8 cellular contexts compared by ENCODE assay signal in genomic region chr21:39347537-39347936, GRCh38. TPM values are rescaled to one million over a fixed set of nuclear protein-coding genes. Genes with fewer than 3 reads are reported as not detected.
DNase-seq lines count a peak whose midpoint lies in the region; ATAC-seq and TF ChIP-seq lines count a peak whose summit lies in the region.

No MANE protein-coding gene starts in this region.

- peak overlapping the region; percentile 53 to 90 (median 80) for H3K4me3 ChIP-seq in heart right ventricle
- peak overlapping the region; percentile 89 for H3K4me3 ChIP-seq in astrocyte of the cerebellum (ENCODE audit: low read depth, low read length)
- peak overlapping the region; percentile 94 for H3K4me3 ChIP-seq in urinary bladder (ENCODE audit: low read depth, low read length)

- TF ChIP-seq CTCF in heart right ventricle (IDR thresholded peaks at IDR 0.05) (no peak), astrocyte of the cerebellum (IDR thresholded peaks at IDR 0.05; ENCODE audit: low read depth, low read length, missing control alignments) (no peak)

- in situ Hi-C loops in astrocyte of the cerebellum (cut with HindIII; ENCODE audit: low sequenced_read_pairs), result loop anchor here (5.0 kb wide), 1 partner anchor 35 kb away; the partner anchor contains the start of gene BRWD1

- intact Hi-C loops in heart right ventricle (cut with DNase I), result loop anchor here in 5 of 10 donors (2.0 to 5.0 kb wide), 4 partner anchors 35 to 41 kb away; partner anchors contain the start of gene BRWD1 (in 1 of the 5)
- intact Hi-C loops in left cardiac atrium (cut with DNase I), result loop anchor here in 1 of 2 donors (5.0 kb wide), 2 partner anchors 35 to 40 kb away; partner anchors contain the start of gene BRWD1

- ATAC-seq in heart right ventricle, result no peak
- no peak for ATAC-seq in left cardiac atrium
- ATAC-seq in GM18519 (IDR thresholded peaks at IDR 0.05; ENCODE audit: low FRiP score, unreplicated experiment), result no peak

- H3K4me1 ChIP-seq in heart right ventricle (peaks cover 2 to 44% (median 32%) of the 10 kb centered on the region in 9 donors), urinary bladder (ENCODE audit: insufficient read depth) (no peaks in the 10 kb centered on the region)

- H3K27me3 ChIP-seq in heart right ventricle, result no peaks in the 10 kb centered on the region

- no peak for DNase-seq in heart right ventricle
- no peak for DNase-seq in left cardiac atrium
- DNase-seq in astrocyte of the cerebellum (ENCODE audit: low read depth), result no peak
- DNase-seq in lung microvascular endothelial cell (ENCODE audit: low read depth in 2 of 2), result peak; percentile 7 to 9
- DNase-seq in NCI-H446 treated with DMSO at 0.1 percent for 48 hours (lab: John Stamatoyannopoulos, UW), result no peak
- DNase-seq in hepatic stellate cell (ENCODE audit: low spot score), result no peak

- no peaks in the 10 kb centered on the region for H3K9me3 ChIP-seq in heart right ventricle

- H3K27ac ChIP-seq in heart right ventricle, result peak overlapping the region in 8 of 10 donors; percentile 6 to 97 (median 93)
- no peak overlapping the region for H3K27ac ChIP-seq in urinary bladder (ENCODE audit: low read depth)

- 8 to 13% methylated on average over 10 of the region's 10 CpGs for WGBS in heart right ventricle, 2 donors
- 8% methylated on average over 10 of the region's 10 CpGs for WGBS in urinary bladder

- H3K36me3 ChIP-seq in heart right ventricle, result peaks cover 0 to 44% (median 16%) of the 10 kb centered on the region in 9 donors
- H3K36me3 ChIP-seq in urinary bladder (ENCODE audit: insufficient read depth), result peaks cover 5% of the 10 kb centered on the region

RNA-seq across cellular contexts. Expression of gene HMGN1, which starts 1.4 kb away (rescaled TPM):
- 10 to 100 TPM; 49.4 to 73.6 (median 59.3) TPM for total RNA-seq in heart right ventricle
- 10 to 100 TPM; 46.2 to 79.0 TPM for polyA plus RNA-seq in heart right ventricle
- 10 to 100 TPM; 73.2 to 78.2 TPM for total RNA-seq in left cardiac atrium
- total RNA-seq in lung microvascular endothelial cell, result 160 and 189 TPM in 2 replicates
- total RNA-seq in urinary bladder, result 239 TPM
- 108 TPM for polyA plus RNA-seq in urinary bladder

RNA-seq across cellular contexts. Expression of gene BRWD1, which starts 34.1 kb away (rescaled TPM):
- total RNA-seq in heart right ventricle (10 to 100 TPM; 30.2 to 38.8 (median 34.6) TPM), left cardiac atrium (10 to 100 TPM; 24.5 to 32.0 TPM), lung microvascular endothelial cell (33.8 and 51.2 TPM in 2 replicates), urinary bladder (195 TPM)
- polyA plus RNA-seq in heart right ventricle (10 to 100 TPM in 1 of 2 donors, 1 to 10 TPM in 1; 8.5 to 12.7 TPM), urinary bladder (19.5 TPM)

Comparison
In these comparisons a context has a peak if more than half of its experiments do, and no peak if none do; other contexts are left out.
1. DNase-seq: peak in lung microvascular endothelial cell (2 of 2); none in heart right ventricle (0 of 2), left cardiac atrium (single experiment), astrocyte of the cerebellum (single experiment), NCI-H446 treated with DMSO at 0.1 percent for 48 hours (single experiment) and hepatic stellate cell (single experiment).
2. Peak in every context shown above with its lines, with median percentiles within 50 percentile points of each other: H3K4me3 ChIP-seq.